Comparison of ENCODE assay signal across 24 cellular contexts in genomic region chr7:40538281-40538680, GRCh38.
"Had no signal": no experiment of that assay in that cellular context is flagged by ENCODE, and none has a peak within 500 bp of the region (broad histone marks: within the 10 kb centered on the region; RNA-seq: fewer than 3 reads in every experiment).

No MANE protein-coding gene starts in this region.

- H3K27ac Mint-ChIP-seq: activated CD4-positive, alpha-beta memory T cell treated with anti-CD3 and anti-CD28 coated beads, Interleukin-2, amount 10 ng/mL, durations not matched to agents 7 days and 5 days; activated CD4-positive, alpha-beta T cell treated with anti-CD3 and anti-CD28 coated beads, Interleukin-2, amount 10 ng/mL, durations not matched to agents 24 days and 14 days; activated CD8-positive, alpha-beta memory T cell treated with anti-CD3 and anti-CD28 coated beads, Interleukin-2, amount 10 ng/mL, durations not matched to agents 7 days and 5 days; activated naive CD8-positive, alpha-beta T cell treated with anti-CD3 and anti-CD28 coated beads, Interleukin-2, amount 50 U/mL, for 24 hours; endodermal cell; immature natural killer cell; naive thymus-derived CD8-positive, alpha-beta T cell; neural progenitor cell; progenitor cell of endocrine pancreas; T-helper 1 cell treated with Interleukin-12 subunit alpha and Interleukin-12 subunit beta and Interleukin-4 antibody, amounts not matched to agents 30 μg/mL and 1 μg/mL, for 36 hours had no signal

- H3K9me3 ChIP-seq: esophagus squamous epithelium, left ventricle myocardium inferior, upper lobe of right lung had no signal

- H3K4me1 ChIP-seq: esophagus squamous epithelium, left ventricle myocardium inferior, neural progenitor cell, upper lobe of right lung had no signal

- H3K36me3 Mint-ChIP-seq: activated CD8-positive, alpha-beta memory T cell treated with anti-CD3 and anti-CD28 coated beads, Interleukin-2, amount 10 ng/mL, durations not matched to agents 7 days and 5 days; immature natural killer cell; naive thymus-derived CD8-positive, alpha-beta T cell; neural progenitor cell had no signal

- H3K4me3 ChIP-seq: coronary artery, esophagus squamous epithelium, left ventricle myocardium inferior, neural progenitor cell, upper lobe of right lung had no signal

- H3K36me3 ChIP-seq: esophagus squamous epithelium, left ventricle myocardium inferior, neural progenitor cell, upper lobe of right lung had no signal

- H3K27me3 Mint-ChIP-seq: activated CD4-positive, alpha-beta memory T cell treated with anti-CD3 and anti-CD28 coated beads, Interleukin-2, amount 10 ng/mL, durations not matched to agents 7 days and 5 days; activated CD4-positive, alpha-beta T cell treated with anti-CD3 and anti-CD28 coated beads, Interleukin-2, amount 10 ng/mL, durations not matched to agents 24 days and 14 days; activated CD8-positive, alpha-beta memory T cell treated with anti-CD3 and anti-CD28 coated beads, Interleukin-2, amount 10 ng/mL, durations not matched to agents 7 days and 5 days; activated naive CD8-positive, alpha-beta T cell treated with anti-CD3 and anti-CD28 coated beads, Interleukin-2, amount 50 U/mL, for 24 hours; progenitor cell of endocrine pancreas had no signal

- H3K4me1 Mint-ChIP-seq: activated CD4-positive, alpha-beta memory T cell treated with anti-CD3 and anti-CD28 coated beads, Interleukin-2, amount 10 ng/mL, durations not matched to agents 7 days and 5 days; activated CD4-positive, alpha-beta T cell treated with anti-CD3 and anti-CD28 coated beads, Interleukin-2, amount 10 ng/mL, durations not matched to agents 24 days and 14 days; activated CD8-positive, alpha-beta memory T cell treated with anti-CD3 and anti-CD28 coated beads, Interleukin-2, amount 10 ng/mL, durations not matched to agents 7 days and 5 days; activated naive CD8-positive, alpha-beta T cell treated with anti-CD3 and anti-CD28 coated beads, Interleukin-2, amount 50 U/mL, for 24 hours; endodermal cell; immature natural killer cell; naive thymus-derived CD8-positive, alpha-beta T cell; neural progenitor cell had no signal

- H3K27ac ChIP-seq: coronary artery, esophagus squamous epithelium, left ventricle myocardium inferior, neural progenitor cell, upper lobe of right lung had no signal

- DNase-seq: activated CD4-positive, alpha-beta memory T cell treated with anti-CD3 and anti-CD28 coated beads, Interleukin-2, amount 10 ng/mL, durations not matched to agents 7 days and 5 days; activated CD4-positive, alpha-beta T cell treated with anti-CD3 and anti-CD28 coated beads, Interleukin-2, amount 10 ng/mL, durations not matched to agents 24 days and 14 days; activated CD8-positive, alpha-beta memory T cell treated with anti-CD3 and anti-CD28 coated beads, Interleukin-2, amount 10 ng/mL, durations not matched to agents 7 days and 5 days; activated gamma-delta T cell; activated naive CD4-positive, alpha-beta T cell treated with anti-CD3 and anti-CD28 coated beads, Interleukin-2, amount 50 U/mL, for 16 hours; activated naive CD8-positive, alpha-beta T cell treated with anti-CD3 and anti-CD28 coated beads, Interleukin-2, amount 50 U/mL, for 24 hours; activated T-cell treated with anti-CD3 and anti-CD28 coated beads for 4 hours; aorta; central memory CD4-positive, alpha-beta T cell; endodermal cell; esophagus squamous epithelium; foreskin fibroblast; immature natural killer cell; kidney glomerular epithelial cell; left ventricle myocardium inferior; naive thymus-derived CD8-positive, alpha-beta T cell; stimulated activated CD4-positive, alpha-beta T cell treated with anti-CD3 and anti-CD28 coated beads, Interleukin-4, amount 100 ng/mL, for 24 hours; stimulated activated naive CD4-positive, alpha-beta T cell treated with Interleukin-2 at 50 U/mL for 16 hours; T1000; upper lobe of right lung had no signal

- H3K27me3 ChIP-seq: esophagus squamous epithelium, neural progenitor cell, upper lobe of right lung had no signal

- H3K4me3 Mint-ChIP-seq: activated CD4-positive, alpha-beta memory T cell treated with anti-CD3 and anti-CD28 coated beads, Interleukin-2, amount 10 ng/mL, durations not matched to agents 7 days and 5 days; activated CD4-positive, alpha-beta T cell treated with anti-CD3 and anti-CD28 coated beads, Interleukin-2, amount 10 ng/mL, durations not matched to agents 24 days and 14 days; activated CD8-positive, alpha-beta memory T cell treated with anti-CD3 and anti-CD28 coated beads, Interleukin-2, amount 10 ng/mL, durations not matched to agents 7 days and 5 days; activated naive CD8-positive, alpha-beta T cell treated with anti-CD3 and anti-CD28 coated beads, Interleukin-2, amount 50 U/mL, for 24 hours; endodermal cell; immature natural killer cell; naive thymus-derived CD8-positive, alpha-beta T cell; neural progenitor cell; T-helper 1 cell treated with Interleukin-12 subunit alpha and Interleukin-12 subunit beta and Interleukin-4 antibody, amounts not matched to agents 30 μg/mL and 1 μg/mL, for 36 hours had no signal

- H3K9me3 Mint-ChIP-seq: activated CD4-positive, alpha-beta T cell treated with anti-CD3 and anti-CD28 coated beads, Interleukin-2, amount 10 ng/mL, durations not matched to agents 24 days and 14 days; activated naive CD8-positive, alpha-beta T cell treated with anti-CD3 and anti-CD28 coated beads, Interleukin-2, amount 50 U/mL, for 24 hours; endodermal cell; neural progenitor cell; T-helper 1 cell treated with Interleukin-12 subunit alpha and Interleukin-12 subunit beta and Interleukin-4 antibody, amounts not matched to agents 30 μg/mL and 1 μg/mL, for 36 hours had no signal
